8 cellular contexts compared by ENCODE assay signal in genomic region chr12:99767809-99768208, GRCh38.
A peak's percentile ranks its signal among the peaks of the same experiment; 100 is the strongest.
DNase-seq lines count a peak whose midpoint lies in the region; ATAC-seq and TF ChIP-seq lines count a peak whose summit lies in the region.

No MANE protein-coding gene starts in this region.

- H3K9me3 ChIP-seq in Panc1 (ENCODE audit: control insufficient read depth, insufficient read depth, low read depth, low read length) = no peaks in the 10 kb centered on the region

- DNase-seq in A172 (ENCODE audit: low spot score) = peak; percentile 3
- DNase-seq in HCEC 1CT = peak; percentile 24
- no peak for DNase-seq in Panc1 (ENCODE audit: low read depth, low spot score)
- DNase-seq in foreskin melanocyte = peak; percentile 1
- DNase-seq in cerebellar nuclear complex (lab: John Stamatoyannopoulos, UW) = no peak
- no peak for DNase-seq in activated naive CD4-positive, alpha-beta T cell treated with anti-CD3 and anti-CD28 coated beads, Interleukin-2, amount 50 U/mL, for 72 hours (ENCODE audit: low spot score in 2 of 2)

- no peaks in the 10 kb centered on the region for H3K36me3 Mint-ChIP-seq in activated naive CD4-positive, alpha-beta T cell treated with anti-CD3 and anti-CD28 coated beads, Interleukin-2, amount 50 U/mL, for 72 hours

- intact Hi-C loops in Panc1 (cut with micrococcal nuclease; ENCODE audit: unreplicated experiment) = loop anchor here (5.0 kb wide), 2 partner anchors 381 to 726 kb away; no protein-coding TSS in a partner anchor

- peaks cover 0 to 8% of the 10 kb centered on the region in 2 donors for H3K9me3 Mint-ChIP-seq in activated naive CD4-positive, alpha-beta T cell treated with anti-CD3 and anti-CD28 coated beads, Interleukin-2, amount 50 U/mL, for 72 hours

- H3K4me1 ChIP-seq in Panc1 (ENCODE audit: control insufficient read depth, insufficient read depth, low read length) = no peaks in the 10 kb centered on the region

- peak; percentile 30; the same call in 1 of the 2 replicates for TF ChIP-seq CTCF in Panc1 (IDR thresholded peaks at IDR 0.05)

- no peak overlapping the region for H3K27ac ChIP-seq in Panc1 (ENCODE audit: low read length)

- CTCF ChIA-PET in Panc1 (lab: Charles Lee) = no interaction called here

- in situ Hi-C loops in Panc1 (cut with HindIII; ENCODE audit: low pct_unique_long_range_greater_than_20kb, low sequenced_read_pairs) = no loop called here

- no peak overlapping the region for H3K27ac Mint-ChIP-seq in activated naive CD4-positive, alpha-beta T cell treated with anti-CD3 and anti-CD28 coated beads, Interleukin-2, amount 50 U/mL, for 72 hours

- no peak overlapping the region for H3K4me3 ChIP-seq in Panc1 (ENCODE audit: low read depth in 2 of 2, low read length in 2 of 2)

- H3K27me3 ChIP-seq in Panc1 (ENCODE audit: control insufficient read depth, insufficient read depth, low read length) = no peaks in the 10 kb centered on the region

- ATAC-seq in Panc1 (no peak), GM21717 (IDR thresholded peaks at IDR 0.05; ENCODE audit: unreplicated experiment) (no peak), GM18498 (IDR thresholded peaks at IDR 0.05; ENCODE audit: unreplicated experiment) (no peak)
- no peak for ATAC-seq in activated naive CD4-positive, alpha-beta T cell treated with anti-CD3 and anti-CD28 coated beads, Interleukin-2, amount 50 U/mL, for 72 hours

- BruUV-seq in Panc1 (replicated peaks; lab: Mats Ljungman, UMichigan) = no TSS peak

- POLR2A ChIA-PET in Panc1 (lab: Charles Lee) = interaction anchor here (0.6 kb wide), 1 partner anchor 434 kb away, joined by 13 read pairs; no protein-coding TSS in a partner anchor

- H3K36me3 ChIP-seq in Panc1 (ENCODE audit: control insufficient read depth, insufficient read depth, low read length) = no peaks in the 10 kb centered on the region

Comparison
In these comparisons a context has a peak if more than half of its experiments do, and no peak if none do; other contexts are left out.
1. DNase-seq: peak in A172 (single experiment), HCEC 1CT (single experiment) and foreskin melanocyte (single experiment); none in Panc1 (single experiment), cerebellar nuclear complex (0 of 2) and activated naive CD4-positive, alpha-beta T cell treated with anti-CD3 and anti-CD28 coated beads, Interleukin-2, amount 50 U/mL, for 72 hours (0 of 2).